In the genomic region with DNA sequence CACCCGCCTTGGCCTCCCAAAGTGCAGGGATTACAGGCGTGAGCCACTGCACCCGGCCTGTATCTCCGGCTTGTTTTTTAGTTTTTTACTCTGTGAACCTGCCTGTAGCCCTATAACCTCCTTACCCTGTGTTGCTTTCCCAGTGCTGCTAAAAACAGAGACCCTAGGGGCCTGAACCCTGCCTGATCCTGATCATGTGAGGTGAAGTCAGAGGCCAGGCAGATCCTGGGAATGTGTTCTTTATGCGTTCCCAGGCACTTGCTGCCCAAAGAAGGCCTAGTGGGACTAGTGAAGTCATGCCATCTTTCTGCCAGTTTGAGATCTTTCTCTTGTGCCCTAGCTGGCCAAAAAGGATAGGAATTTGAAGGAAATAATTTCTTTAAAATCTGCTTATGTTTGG, we compare ENCODE assay signal across 14 cellular contexts. TPM values are rescaled to one million over a fixed set of nuclear protein-coding genes. Genes with fewer than 3 reads are reported as not detected.
DNase-seq lines count a peak whose midpoint lies in the region; ATAC-seq and TF ChIP-seq lines count a peak whose summit lies in the region.
"Had no signal": no experiment of that assay in that cellular context is flagged by ENCODE, and none has a peak within 500 bp of the region (broad histone marks: within the 10 kb centered on the region; RNA-seq: fewer than 3 reads in every experiment).

No MANE protein-coding gene starts in this region.

- H3K27me3 ChIP-seq in H9 (ENCODE audit: insufficient read depth, low read length) (no peaks in the 10 kb centered on the region), brain microvascular endothelial cell (replicated peaks) (no peaks in the 10 kb centered on the region), heart left ventricle (no peaks in the 10 kb centered on the region), gastrocnemius medialis (no peaks in the 10 kb centered on the region), prostate gland (replicated peaks; ENCODE audit: insufficient read depth) (no peaks in the 10 kb centered on the region), spleen (replicated peaks in 1 of 7) (no peaks in the 10 kb centered on the region)
- H3K27me3 ChIP-seq: BLaER1 had no signal

- no peak overlapping the region for H4K8ac ChIP-seq in H9 (replicated peaks; ENCODE audit: insufficient read length, low read depth, low read length)

- H3K4me1 ChIP-seq in H9 (ENCODE audit: insufficient read depth, low read length) (no peaks in the 10 kb centered on the region; the same call in 1 of the 2 replicates), heart left ventricle (peaks cover 0 to 59% (median 36%) of the 10 kb centered on the region in 12 donors), gastrocnemius medialis (peaks cover 46 to 48% of the 10 kb centered on the region in 2 donors), prostate gland (replicated peaks) (no peaks in the 10 kb centered on the region), spleen (peaks cover 26 to 55% (median 31%) of the 10 kb centered on the region in 6 donors)

- no peak overlapping the region for H3K14ac ChIP-seq in H9 (ENCODE audit: insufficient read depth, low read length)

- H3K23ac ChIP-seq in H9 (ENCODE audit: insufficient read length, low read depth, low read length), result no peak overlapping the region

- no peaks in the 10 kb centered on the region for H4K20me1 ChIP-seq in H9 (ENCODE audit: control insufficient read depth, insufficient read depth, insufficient read length)

- in situ Hi-C loops in brain microvascular endothelial cell (cut with HindIII; ENCODE audit: low pct_ligation_motif_present, low sequenced_read_pairs), result no loop called here
- in situ Hi-C loops in gastrocnemius medialis (cut with MboI; ENCODE audit: low sequenced_read_pairs in 4 of 4), result no loop called here

- H3K4ac ChIP-seq in H9 (ENCODE audit: low read depth, low read length), result no peak overlapping the region

- H4K91ac ChIP-seq in H9 (ENCODE audit: insufficient read length, low read depth, low read length), result no peak overlapping the region

- H2AFZ ChIP-seq in H9 (ENCODE audit: low read length), result no peak overlapping the region

- ATAC-seq in heart left ventricle (peak in 3 of 4 donors; percentile 13 to 67 (median 50)), gastrocnemius medialis (no peak)

- H3K9ac ChIP-seq in H9 (ENCODE audit: extremely low read depth, insufficient read length, low read length), result no peak overlapping the region
- H3K9ac ChIP-seq: BLaER1 had no signal

- intact Hi-C loops in heart left ventricle (cut with DNase I), result no loop called here
- intact Hi-C loops in gastrocnemius medialis (cut with DNase I; ENCODE audit: low total_unique reads), result loop anchor here (10.0 kb wide), 1 partner anchor 178 kb away; the partner anchor contains the start of gene GARRE1
- intact Hi-C loops in prostate gland (cut with DNase I), result no loop called here
- intact Hi-C loops in spleen (cut with DNase I; ENCODE audit: low total_unique reads), result no loop called here

- H2BK12ac ChIP-seq in H9 (ENCODE audit: insufficient read length, low read depth, low read length), result no peak overlapping the region

- no peak overlapping the region for H3K4me3 Mint-ChIP-seq in H9

- H4K5ac ChIP-seq in H9 (ENCODE audit: insufficient read length, low read depth, low read length), result no peak overlapping the region

- no peak overlapping the region for H2BK20ac ChIP-seq in H9 (ENCODE audit: low read depth, low read length, poor library complexity, severe bottlenecking)

- H3T11ph ChIP-seq in H9 (ENCODE audit: low read length), result no peak overlapping the region

- H3K79me2 ChIP-seq in H9 (ENCODE audit: insufficient read depth, low read length), result peaks cover 38% of the 10 kb centered on the region; the same call in 1 of the 2 replicates

- DNase-seq in H9 (no peak), brain microvascular endothelial cell (peak; percentile 18), heart left ventricle (peak; percentile 47 to 63 (median 58)), gastrocnemius medialis (peak; percentile 10 to 31), prostate gland (ENCODE audit: low spot score) (no peak), spleen (no peak), epidermal melanocyte (ENCODE audit: insufficient read length, low spot score) (no peak)
- no peak for DNase-seq in effector CD8-positive, alpha-beta T cell (lab: John Stamatoyannopoulos, UW)
- DNase-seq: activated CD4-positive, alpha-beta T cell treated with anti-CD3 and anti-CD28 coated beads for 1 hour; activated gamma-delta T cell treated with Interleukin-2 at 50 U/mL for 16 hours; KBM-7; NCI-H1930; SW 1271 had no signal

- H3K4me3 ChIP-seq in brain microvascular endothelial cell (ENCODE audit: low read depth, low read length), result no peak overlapping the region
- no peak overlapping the region for H3K4me3 ChIP-seq in heart left ventricle
- no peak overlapping the region for H3K4me3 ChIP-seq in gastrocnemius medialis
- no peak overlapping the region for H3K4me3 ChIP-seq in prostate gland
- no peak overlapping the region for H3K4me3 ChIP-seq in spleen
- H3K4me3 ChIP-seq: BLaER1 had no signal

- TF ChIP-seq CTCF in H9 (conservative IDR thresholded peaks at IDR 0.05) (no peak), brain microvascular endothelial cell (IDR thresholded peaks at IDR 0.05; ENCODE audit: low read depth, low read length, missing control alignments) (no peak), heart left ventricle (IDR thresholded peaks at IDR 0.05) (no peak), gastrocnemius medialis (IDR thresholded peaks at IDR 0.05 in 4 of 5, conservative IDR thresholded peaks at IDR 0.05 in 1 of 5) (no peak), prostate gland (IDR thresholded peaks at IDR 0.05) (no peak), spleen (IDR thresholded peaks at IDR 0.05 in 8 of 11, conservative IDR thresholded peaks at IDR 0.05 in 3 of 11) (no peak)

- H3K79me1 ChIP-seq in H9 (ENCODE audit: insufficient read depth, low read depth, low read length, poor library complexity, severe bottlenecking), result peaks cover 6% of the 10 kb centered on the region

- no peaks in the 10 kb centered on the region for H3K9me3 Mint-ChIP-seq in H9

- no peak overlapping the region for H3K56ac ChIP-seq in H9 (ENCODE audit: insufficient read length, low read depth, low read length)

- no peaks in the 10 kb centered on the region; the same call in 1 of the 2 replicates for H3K27me3 Mint-ChIP-seq in H9 (ENCODE audit: low read depth)

- H2BK15ac ChIP-seq in H9 (ENCODE audit: low read depth, low read length), result no peak overlapping the region

- H2BK5ac ChIP-seq in H9 (ENCODE audit: insufficient read length, low read length), result no peak overlapping the region

- H3K4me1 Mint-ChIP-seq in H9, result peaks cover 15 to 23% of the 10 kb centered on the region in 2 experiments

- H3K18ac ChIP-seq in H9 (ENCODE audit: insufficient read length, low read depth, low read length), result no peak overlapping the region

- H3K36me3 ChIP-seq in brain microvascular endothelial cell (replicated peaks), result peaks cover 30% of the 10 kb centered on the region
- peaks cover 0 to 64% (median 44%) of the 10 kb centered on the region in 9 donors for H3K36me3 ChIP-seq in heart left ventricle
- peaks cover 5 to 40% of the 10 kb centered on the region in 2 donors for H3K36me3 ChIP-seq in gastrocnemius medialis
- H3K36me3 ChIP-seq in prostate gland, result peaks cover 4 to 6% of the 10 kb centered on the region in 2 donors
- H3K36me3 ChIP-seq in spleen, result peaks cover 0 to 65% (median 42%) of the 10 kb centered on the region in 6 donors

- peaks cover 32 to 71% (median 61%) of the 10 kb centered on the region in 3 experiments for H3K36me3 Mint-ChIP-seq in H9 (ENCODE audit: insufficient read depth in 1 of 3, low read depth in 3 of 3)

- H3K23me2 ChIP-seq in H9 (ENCODE audit: insufficient read length, low read depth, low read length, poor library complexity, severe bottlenecking), result peaks cover 3% of the 10 kb centered on the region

- TF ChIP-seq POLR2A in heart left ventricle (IDR thresholded peaks at IDR 0.05) (no peak), gastrocnemius medialis (IDR thresholded peaks at IDR 0.05) (peak in 1 of 2 donors; percentile 17), prostate gland (IDR thresholded peaks at IDR 0.05) (no peak), spleen (IDR thresholded peaks at IDR 0.05) (no peak)

- no peaks in the 10 kb centered on the region for H3K9me3 ChIP-seq in H9 (ENCODE audit: control insufficient read depth, low read depth, low read length)
- no peaks in the 10 kb centered on the region for H3K9me3 ChIP-seq in heart left ventricle
- no peaks in the 10 kb centered on the region for H3K9me3 ChIP-seq in gastrocnemius medialis
- H3K9me3 ChIP-seq in prostate gland, result no peaks in the 10 kb centered on the region
- no peaks in the 10 kb centered on the region for H3K9me3 ChIP-seq in spleen
- H3K9me3 ChIP-seq: BLaER1 had no signal

- WGBS in H9 (ENCODE audit: extremely low coverage, insufficient read length, low lambda C conversion rate), result no CpG with 5 or more reads among the region's 5 CpGs
- WGBS in heart left ventricle, 4 donors, result 61 to 78% (median 69%) methylated on average over 5 of the region's 5 CpGs
- 85% methylated on average over 5 of the region's 5 CpGs for WGBS in prostate gland
- 91 to 96% (median 93%) methylated on average over 5 of the region's 5 CpGs for WGBS in spleen, 5 donors

- peak overlapping the region; percentile 56 to 91 (median 58); a peak in 6 of 7 replicates for H3K27ac Mint-ChIP-seq in H9

- H3K27ac ChIP-seq in H9 (ENCODE audit: insufficient read length, low read depth, low read length) (no peak overlapping the region), brain microvascular endothelial cell (peak overlapping the region; percentile 63), heart left ventricle (peak overlapping the region in 11 of 12 donors; percentile 7 to 94 (median 53)), gastrocnemius medialis (peak overlapping the region; percentile 97 to 98 (median 98)), prostate gland (no peak overlapping the region), spleen (no peak overlapping the region)
- H3K27ac ChIP-seq: BLaER1 had no signal

- H2BK120ac ChIP-seq in H9 (ENCODE audit: low read depth, low read length, poor library complexity, severe bottlenecking), result no peak overlapping the region

- H2AK5ac ChIP-seq in H9 (ENCODE audit: insufficient read length, low read length), result no peak overlapping the region

- H3K4me2 ChIP-seq in H9 (ENCODE audit: insufficient read depth, insufficient read length, low read length), result no peak overlapping the region
- H3K4me2 ChIP-seq: BLaER1 had no signal

RNA-seq across cellular contexts. Expression of gene UBA2, which starts 4.6 kb away (rescaled TPM):
- 204 and 206 TPM in 2 replicates for total RNA-seq in H9 (2021)
- total RNA-seq in heart left ventricle, result 10 to 100 TPM; 40.2 to 62.8 (median 44.3) TPM
- polyA plus RNA-seq in heart left ventricle, result 10 to 100 TPM; 32.5 to 62.2 TPM
- 100 to 1,000 TPM in 3 of 4 donors, 10 to 100 TPM in 1; 89.3 to 106 (median 102) TPM for total RNA-seq in gastrocnemius medialis
- total RNA-seq in prostate gland, result 100 to 1,000 TPM in 1 of 2 donors, 10 to 100 TPM in 1; 69.1 to 115 TPM
- 10 to 100 TPM; 55.2 to 71.9 (median 63.0) TPM for total RNA-seq in spleen
- 10 to 100 TPM; 44.6 to 67.5 (median 62.2) TPM for polyA plus RNA-seq in spleen

RNA-seq across cellular contexts. Expression of gene PDCD2L, which starts 28.6 kb away (rescaled TPM):
- total RNA-seq in H9 (2021) (40.5 and 43.3 TPM in 2 replicates), heart left ventricle (10 to 100 TPM in 4 of 9 donors, 1 to 10 TPM in 5; 6.2 to 16.7 (median 8.0) TPM), gastrocnemius medialis (10 to 100 TPM; 18.1 to 49.8 (median 25.1) TPM), prostate gland (10 to 100 TPM; 15.5 to 16.2 TPM), spleen (10 to 100 TPM in 4 of 7 donors, 1 to 10 TPM in 3; 5.2 to 19.7 (median 10.7) TPM)
- polyA plus RNA-seq in heart left ventricle (10 to 100 TPM in 1 of 2 donors, 1 to 10 TPM in 1; 8.0 to 14.9 TPM), spleen (10 to 100 TPM; 11.1 to 13.3 (median 12.8) TPM)

RNA-seq across cellular contexts. Expression of gene WTIP, which starts 48.8 kb away (rescaled TPM):
- 32.5 and 35.1 TPM in 2 replicates for total RNA-seq in H9 (2021)
- total RNA-seq in heart left ventricle, result 10 to 100 TPM; 16.3 to 33.3 (median 23.3) TPM
- polyA plus RNA-seq in heart left ventricle, result 1 to 10 TPM; 6.6 to 9.0 TPM
- 1 to 10 TPM; 1.6 to 8.1 (median 2.9) TPM for total RNA-seq in gastrocnemius medialis
- total RNA-seq in prostate gland, result 10 to 100 TPM; 22.9 to 40.8 TPM
- 10 to 100 TPM in 3 of 7 donors, 1 to 10 TPM in 4; 3.1 to 14.1 (median 8.9) TPM for total RNA-seq in spleen
- polyA plus RNA-seq in spleen, result 1 to 10 TPM in 2 of 3 donors, under 1 TPM in 1; 0.78 to 3.8 (median 2.6) TPM

Comparison
In these comparisons a context has a peak if more than half of its experiments do, and no peak if none do; other contexts are left out.
1. DNase-seq: peak in brain microvascular endothelial cell (single experiment), heart left ventricle (5 of 5) and gastrocnemius medialis (2 of 2); none in H9 (single experiment), prostate gland (single experiment), spleen (single experiment), effector CD8-positive, alpha-beta T cell (single experiment) and epidermal melanocyte (single experiment).
2. H3K27ac ChIP-seq: peak in brain microvascular endothelial cell (single experiment), heart left ventricle (11 of 12) and gastrocnemius medialis (4 of 4); none in H9 (single experiment), prostate gland (0 of 2) and spleen (0 of 8).
3. ATAC-seq: peak in heart left ventricle (3 of 4); none in gastrocnemius medialis (0 of 2).